Comparison of ENCODE assay signal across 37 cellular contexts in the genomic region with DNA sequence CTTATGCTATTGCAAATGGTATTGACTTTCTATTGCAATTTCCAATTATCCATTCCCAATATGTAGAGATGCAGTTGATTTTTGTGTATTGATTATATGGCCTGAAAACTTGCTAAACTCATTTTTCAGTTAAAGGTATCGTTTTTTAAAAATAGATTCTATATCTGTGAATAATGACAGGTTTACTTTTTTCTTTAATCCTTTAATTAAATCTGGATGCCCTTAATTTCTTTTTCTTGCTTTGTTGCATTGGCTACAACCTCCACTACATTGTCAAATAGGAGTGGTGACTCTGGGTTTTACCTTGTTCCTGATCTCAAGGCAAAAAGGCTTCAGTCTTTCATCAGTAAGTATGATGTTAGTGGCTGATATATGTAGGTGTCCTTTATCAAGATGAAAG.
"Had no signal": no experiment of that assay in that cellular context is flagged by ENCODE, and none has a peak within 500 bp of the region (broad histone marks: within the 10 kb centered on the region; RNA-seq: fewer than 3 reads in every experiment).

No MANE protein-coding gene starts in this region.

- H3K36me3 Mint-ChIP-seq: activated naive CD4-positive, alpha-beta T cell treated with anti-CD3 and anti-CD28 coated beads, Interleukin-2, amount 10 ng/mL, durations not matched to agents 7 days and 5 days; activated naive CD4-positive, alpha-beta T cell treated with anti-CD3 and anti-CD28 coated beads, Interleukin-2, amount 50 U/mL, for 24 hours; activated naive CD4-positive, alpha-beta T cell treated with anti-CD3 and anti-CD28 coated beads, Interleukin-2, amount 50 U/mL, for 72 hours; activated naive CD8-positive, alpha-beta T cell; activated naive CD8-positive, alpha-beta T cell treated with anti-CD3 and anti-CD28 coated beads for 36 hours; activated naive CD8-positive, alpha-beta T cell treated with anti-CD3 and anti-CD28 coated beads, Interleukin-2, amount 10 ng/mL, durations not matched to agents 7 days and 5 days; brain had no signal

- H3K27ac Mint-ChIP-seq: activated naive CD4-positive, alpha-beta T cell treated with anti-CD3 and anti-CD28 coated beads for 36 hours; activated naive CD4-positive, alpha-beta T cell treated with anti-CD3 and anti-CD28 coated beads, Interleukin-2, amount 10 ng/mL, durations not matched to agents 7 days and 5 days; activated naive CD4-positive, alpha-beta T cell treated with anti-CD3 and anti-CD28 coated beads, Interleukin-2, amount 50 U/mL, for 24 hours; activated naive CD4-positive, alpha-beta T cell treated with anti-CD3 and anti-CD28 coated beads, Interleukin-2, amount 50 U/mL, for 72 hours; activated naive CD8-positive, alpha-beta T cell; activated naive CD8-positive, alpha-beta T cell treated with anti-CD3 and anti-CD28 coated beads for 36 hours; activated naive CD8-positive, alpha-beta T cell treated with anti-CD3 and anti-CD28 coated beads, Interleukin-2, amount 10 ng/mL, durations not matched to agents 7 days and 5 days; activated naive CD8-positive, alpha-beta T cell treated with anti-CD3 and anti-CD28 coated beads, Interleukin-2, amount 50 U/mL, for 24 hours; activated T-cell treated with anti-CD3 and anti-CD28 coated beads, Interleukin-2, amount 50 U/mL, for 24 hours; activated T-cell treated with anti-CD3 and anti-CD28 coated beads, Interleukin-2, amount 50 U/mL, for 72 hours; activated T-helper 1 cell treated with anti-CD3 and anti-CD28 coated beads, Interleukin-12 subunit alpha, Interleukin-12 subunit beta, Interleukin-2, Interleukin-4 antibody, amounts not matched to agents 30 ng/mL and 10 ng/mL and 1 ng/mL, durations not matched to agents 14 hours and 24 hours and 36 hours; activated T-helper 17 cell treated with anti-CD3 and anti-CD28 coated beads, Interleukin-2, amount 50 U/mL, for 72 hours; activated T-helper 2 cell treated with anti-CD3 and anti-CD28 coated beads, Interferon-gamma antibody, Interleukin-2, Interleukin-4, amounts not matched to agents 10 μg/mL and 5 μg/mL and 100 μg/mL, durations not matched to agents 14 hours and 24 hours and 36 hours; brain had no signal

- H3K4me1 ChIP-seq: adrenal gland, ascending aorta, body of pancreas, breast epithelium had no signal

- ATAC-seq: activated naive CD4-positive, alpha-beta T cell treated with anti-CD3 and anti-CD28 coated beads, Interleukin-2, amount 50 U/mL, for 72 hours; activated naive CD8-positive, alpha-beta T cell treated with anti-CD3 and anti-CD28 coated beads, Interleukin-2, amount 50 U/mL, for 24 hours; activated T-cell treated with anti-CD3 and anti-CD28 coated beads, Interleukin-2, amount 50 U/mL, for 4 hours; activated T-cell treated with anti-CD3 and anti-CD28 coated beads, Interleukin-2, amount 50 U/mL, for 72 hours; activated T-helper 17 cell treated with anti-CD3 and anti-CD28 coated beads, Interleukin-2, amount 50 U/mL, for 72 hours; body of pancreas had no signal

- H3K4me1 Mint-ChIP-seq: activated naive CD4-positive, alpha-beta T cell treated with anti-CD3 and anti-CD28 coated beads, Interleukin-2, amount 10 ng/mL, durations not matched to agents 7 days and 5 days; activated naive CD4-positive, alpha-beta T cell treated with anti-CD3 and anti-CD28 coated beads, Interleukin-2, amount 50 U/mL, for 24 hours; activated naive CD8-positive, alpha-beta T cell treated with anti-CD3 and anti-CD28 coated beads for 36 hours; brain; central memory CD8-positive, alpha-beta T cell had no signal

- H3K36me3 ChIP-seq: adrenal gland, ascending aorta, brain microvascular endothelial cell, breast epithelium, cardiac muscle cell had no signal

- H3K9me3 ChIP-seq: adrenal gland, ascending aorta, body of pancreas, breast epithelium had no signal

- H3K4me3 ChIP-seq: adrenal gland, ascending aorta, body of pancreas, breast epithelium, cardiac muscle cell had no signal

- H3K4me3 Mint-ChIP-seq: activated naive CD4-positive, alpha-beta T cell treated with anti-CD3 and anti-CD28 coated beads for 36 hours; activated naive CD4-positive, alpha-beta T cell treated with anti-CD3 and anti-CD28 coated beads, Interleukin-2, amount 10 ng/mL, durations not matched to agents 7 days and 5 days; activated naive CD4-positive, alpha-beta T cell treated with anti-CD3 and anti-CD28 coated beads, Interleukin-2, amount 50 U/mL, for 24 hours; activated naive CD8-positive, alpha-beta T cell; activated naive CD8-positive, alpha-beta T cell treated with anti-CD3 and anti-CD28 coated beads for 36 hours; activated naive CD8-positive, alpha-beta T cell treated with anti-CD3 and anti-CD28 coated beads, Interleukin-2, amount 10 ng/mL, durations not matched to agents 7 days and 5 days; activated naive CD8-positive, alpha-beta T cell treated with anti-CD3 and anti-CD28 coated beads, Interleukin-2, amount 50 U/mL, for 24 hours; activated T-cell treated with anti-CD3 and anti-CD28 coated beads, Interleukin-2, amount 50 U/mL, for 24 hours; activated T-cell treated with anti-CD3 and anti-CD28 coated beads, Interleukin-2, amount 50 U/mL, for 4 hours; activated T-cell treated with anti-CD3 and anti-CD28 coated beads, Interleukin-2, amount 50 U/mL, for 72 hours; activated T-helper 1 cell treated with anti-CD3 and anti-CD28 coated beads, Interleukin-12 subunit alpha, Interleukin-12 subunit beta, Interleukin-2, Interleukin-4 antibody, amounts not matched to agents 30 ng/mL and 10 ng/mL and 1 ng/mL, durations not matched to agents 14 hours and 24 hours and 36 hours; activated T-helper 17 cell treated with anti-CD3 and anti-CD28 coated beads, Interleukin-2, amount 50 U/mL, for 72 hours; brain; central memory CD8-positive, alpha-beta T cell had no signal

- DNase-seq: activated effector memory CD4-positive, alpha-beta T cell treated with anti-CD3 and anti-CD28 coated beads, Interleukin-2, amount 50 U/mL, for 16 hours; activated effector memory CD4-positive, alpha-beta T cell treated with Interleukin-2 at 50 U/mL for 16 hours; activated gamma-delta T cell; activated gamma-delta T cell treated with Interleukin-2 at 50 U/mL for 16 hours; activated naive CD4-positive, alpha-beta T cell; activated naive CD4-positive, alpha-beta T cell treated with anti-CD3 and anti-CD28 coated beads for 36 hours; activated naive CD4-positive, alpha-beta T cell treated with anti-CD3 and anti-CD28 coated beads, Interleukin-2, amount 10 ng/mL, durations not matched to agents 7 days and 5 days; activated naive CD4-positive, alpha-beta T cell treated with anti-CD3 and anti-CD28 coated beads, Interleukin-2, amount 50 U/mL, for 16 hours; activated naive CD4-positive, alpha-beta T cell treated with Interleukin-2 at 50 U/mL for 16 hours; activated naive CD8-positive, alpha-beta T cell treated with anti-CD3 and anti-CD28 coated beads for 36 hours; activated naive CD8-positive, alpha-beta T cell treated with anti-CD3 and anti-CD28 coated beads, Interleukin-2, amount 10 ng/mL, durations not matched to agents 7 days and 5 days; activated naive CD8-positive, alpha-beta T cell treated with anti-CD3 and anti-CD28 coated beads, Interleukin-2, amount 50 U/mL, for 24 hours; activated T-cell treated with anti-CD3 and anti-CD28 coated beads, Interleukin-2, amount 50 U/mL, for 24 hours; activated T-cell treated with anti-CD3 and anti-CD28 coated beads, Interleukin-2, amount 50 U/mL, for 4 hours; activated T-cell treated with anti-CD3 and anti-CD28 coated beads, Interleukin-2, amount 50 U/mL, for 48 hours; activated T-cell treated with anti-CD3 and anti-CD28 coated beads, Interleukin-2, amount 50 U/mL, for 72 hours; adrenal gland; amniotic stem cell; amygdala; anterior cingulate cortex; aorta; body of pancreas; brain microvascular endothelial cell; caudate nucleus; central memory CD4-positive, alpha-beta T cell; cerebellar nuclear complex had no signal

- H3K9me3 Mint-ChIP-seq: activated naive CD4-positive, alpha-beta T cell treated with anti-CD3 and anti-CD28 coated beads, Interleukin-2, amount 10 ng/mL, durations not matched to agents 7 days and 5 days; activated naive CD4-positive, alpha-beta T cell treated with anti-CD3 and anti-CD28 coated beads, Interleukin-2, amount 50 U/mL, for 24 hours; activated naive CD4-positive, alpha-beta T cell treated with anti-CD3 and anti-CD28 coated beads, Interleukin-2, amount 50 U/mL, for 72 hours; activated naive CD8-positive, alpha-beta T cell treated with anti-CD3 and anti-CD28 coated beads for 36 hours; activated naive CD8-positive, alpha-beta T cell treated with anti-CD3 and anti-CD28 coated beads, Interleukin-2, amount 10 ng/mL, durations not matched to agents 7 days and 5 days; activated T-cell treated with anti-CD3 and anti-CD28 coated beads, Interleukin-2, amount 50 U/mL, for 4 hours; activated T-helper 17 cell treated with anti-CD3 and anti-CD28 coated beads, Interleukin-2, amount 50 U/mL, for 72 hours; activated T-helper 2 cell treated with anti-CD3 and anti-CD28 coated beads, Interferon-gamma antibody, Interleukin-2, Interleukin-4, amounts not matched to agents 10 μg/mL and 5 μg/mL and 100 μg/mL, durations not matched to agents 14 hours and 24 hours and 36 hours; central memory CD8-positive, alpha-beta T cell had no signal

- H3K27ac ChIP-seq: adrenal gland, ascending aorta, body of pancreas, brain microvascular endothelial cell, breast epithelium, cardiac muscle cell had no signal
